ENCODE assay signal across 21 cellular contexts in genomic region chr2:23121968-23122648, GRCh38.
DNase-seq lines count a peak whose midpoint lies in the region; ATAC-seq, FAIRE-seq and TF ChIP-seq lines count a peak whose summit lies in the region.
"Had no signal": no experiment of that assay in that cellular context is flagged by ENCODE, and none has a peak within 500 bp of the region (broad histone marks: within the 10 kb centered on the region; RNA-seq: fewer than 3 reads in every experiment).

No MANE protein-coding gene starts in this region.

- H3K36me3 ChIP-seq in HepG2 (replicated peaks in 1 of 2; ENCODE audit: control insufficient read depth in 1 of 2, insufficient read depth in 2 of 2, low read length in 2 of 2) = no peaks in the 10 kb centered on the region
- H3K36me3 ChIP-seq: BLaER1 treated with 17β-estradiol and CSF1 and Interleukin-3, amounts not matched to agents 10 nM and 100 nM had no signal

- CTCF ChIA-PET in A549 (lab: Yijun Ruan, JAX) (interaction anchor here (0.6 kb wide), 1 partner anchor 174 kb away, joined by 3 read pairs; no protein-coding TSS in a partner anchor), HepG2 (lab: Yijun Ruan, JAX; ENCODE audit: low intra/inter-chr PET ratio, low total read pairs) (no interaction called here)

- H3K9ac ChIP-seq in HepG2 (ENCODE audit: insufficient read depth, low read depth, low read length) = no peak overlapping the region
- H3K9ac ChIP-seq: BLaER1 treated with 17β-estradiol and CSF1 and Interleukin-3, amounts not matched to agents 10 nM and 100 nM had no signal

- H3K79me2 ChIP-seq in HepG2 (ENCODE audit: insufficient read depth, low read length) = no peaks in the 10 kb centered on the region

- ATAC-seq in A549 (peak in 1 of 2 experiments; percentile 39; a peak in 2 of 6 replicates), HepG2 (no peak), HG02678 (IDR thresholded peaks at IDR 0.05; ENCODE audit: unreplicated experiment) (no peak), GM19023 (IDR thresholded peaks at IDR 0.05; ENCODE audit: unreplicated experiment) (no peak), GM18517 (IDR thresholded peaks at IDR 0.05; ENCODE audit: unreplicated experiment) (no peak)
- ATAC-seq: CD8-positive, alpha-beta T cell; HCT116 had no signal

- POLR2A ChIA-PET in A549 (lab: Yijun Ruan, JAX) (interaction anchor here (0.5 kb wide), 1 partner anchor 68 kb away, joined by 8 read pairs; no protein-coding TSS in a partner anchor), HepG2 (lab: Yijun Ruan, JAX) (no interaction called here)

- WGBS in A549 (ENCODE audit: missing lambda C conversion rate) = 79% methylated on average over 4 of the region's 4 CpGs
- WGBS in HepG2 (ENCODE audit: low lambda C conversion rate) = 79% methylated on average over 4 of the region's 4 CpGs

- TF ChIP-seq CTCF in A549 (IDR thresholded peaks at IDR 0.05) (no peak), HepG2 (CRISPR knock-in tag; IDR thresholded peaks at IDR 0.05) (no peak)

- 0 out of 6 replicates have a peak overlapping the region, but pooled peaks of 1 of the 2 experiments have one; percentile 20 for H3K27ac ChIP-seq in A549
- no peak overlapping the region for H3K27ac ChIP-seq in HepG2 (ENCODE audit: extremely low read length, insufficient read depth, low read length)
- H3K27ac ChIP-seq: BLaER1 treated with 17β-estradiol and CSF1 and Interleukin-3, amounts not matched to agents 10 nM and 100 nM had no signal

- intact Hi-C loops in HepG2 (cut with micrococcal nuclease; ENCODE audit: unreplicated experiment) = no loop called here

- peak overlapping the region; percentile 57 for H3K4me2 ChIP-seq in A549
- no peak overlapping the region for H3K4me2 ChIP-seq in HepG2 (ENCODE audit: low read depth, low read length)
- H3K4me2 ChIP-seq: BLaER1 treated with 17β-estradiol and CSF1 and Interleukin-3, amounts not matched to agents 10 nM and 100 nM had no signal

- no peak overlapping the region for H2AFZ ChIP-seq in HepG2 (ENCODE audit: low read length)

- DNase-seq in A549 (ENCODE audit: low read depth in 1 of 2, low spot score in 1 of 2) (no peak), glomerular visceral epithelial cell (ENCODE audit: extremely low spot score) (peak; percentile 10), HepG2 (ENCODE audit: low spot score) (no peak), renal cortical epithelial cell (ENCODE audit: low read depth) (peak; percentile 27), DMS153 (lab: John Stamatoyannopoulos, UW) (no peak)
- DNase-seq: 8988T; CD8-positive, alpha-beta T cell; DMS 273 treated with DMSO at 0.1 percent for 48 hours; DMS79 treated with DMSO at 0.1 percent for 48 hours; GF-D8; GOT3; H7; HFFc6; KBM-7 had no signal

- no peaks in the 10 kb centered on the region for H4K20me1 ChIP-seq in HepG2 (ENCODE audit: insufficient read depth, low read length)
- H4K20me1 ChIP-seq: BLaER1 treated with 17β-estradiol and CSF1 and Interleukin-3, amounts not matched to agents 10 nM and 100 nM had no signal

- H3K27me3 ChIP-seq in HepG2 (ENCODE audit: control insufficient read depth in 1 of 2, insufficient read depth in 2 of 2, low read length in 2 of 2) = no peaks in the 10 kb centered on the region
- H3K27me3 ChIP-seq: BLaER1 treated with 17β-estradiol and CSF1 and Interleukin-3, amounts not matched to agents 10 nM and 100 nM had no signal

- FAIRE-seq in A549 (lab: Jason Lieb, UNC) = no peak
- no peak for FAIRE-seq in HepG2 (lab: Jason Lieb, UNC)
- FAIRE-seq: GM19239, HTR-8/SVneo had no signal

- BruUV-seq in HepG2 (replicated peaks; lab: Mats Ljungman, UMichigan) = no TSS peak

- H3K4me1 ChIP-seq in A549 (peaks cover 12% of the 10 kb centered on the region), HepG2 (ENCODE audit: insufficient read depth, low read length) (peaks cover 22% of the 10 kb centered on the region)
- H3K4me1 ChIP-seq: BLaER1 treated with 17β-estradiol and CSF1 and Interleukin-3, amounts not matched to agents 10 nM and 100 nM had no signal

- no peaks in the 10 kb centered on the region for H3K9me3 ChIP-seq in A549
- no peaks in the 10 kb centered on the region for H3K9me3 ChIP-seq in HepG2 (ENCODE audit: low read length)
- H3K9me3 ChIP-seq: BLaER1 treated with 17β-estradiol and CSF1 and Interleukin-3, amounts not matched to agents 10 nM and 100 nM had no signal

- TF ChIP-seq POLR2A in A549 (IDR thresholded peaks at IDR 0.05; ENCODE audit: low read length) = no peak
- no peak for TF ChIP-seq POLR2A in HepG2 (IDR thresholded peaks at IDR 0.05; ENCODE audit: insufficient read depth in 1 of 2, low read depth in 2 of 2, low read length in 2 of 2)

- no peak for TF ChIP-seq RAD21 in A549 (conservative IDR thresholded peaks at IDR 0.05 in 1 of 2, IDR thresholded peaks at IDR 0.05 in 1 of 2)
- no peak for TF ChIP-seq RAD21 in HepG2 (CRISPR knock-in tag; IDR thresholded peaks at IDR 0.05)

- TF ChIP-seq EP300 in A549 (IDR thresholded peaks at IDR 0.05) (no peak), HepG2 (IDR thresholded peaks at IDR 0.05; ENCODE audit: low read depth in 2 of 2, low read length in 2 of 2) (no peak), HepG2 (CRISPR knock-in tag; IDR thresholded peaks at IDR 0.05; ENCODE audit: borderline replicate concordance) (no peak)

- H3K4me3 ChIP-seq in A549 = no peak overlapping the region
- no peak overlapping the region; a peak in 1 of 6 replicates for H3K4me3 ChIP-seq in HepG2 (replicated peaks in 1 of 3; ENCODE audit: insufficient read depth in 1 of 3, low read depth in 2 of 3, low read length in 3 of 3)
- H3K4me3 ChIP-seq: BLaER1 treated with 17β-estradiol and CSF1 and Interleukin-3, amounts not matched to agents 10 nM and 100 nM had no signal

- in situ Hi-C loops in HepG2 (cut with HindIII; ENCODE audit: extremely low pct_ligation_motif_present, low pct_unique_long_range_greater_than_20kb) = no loop called here

TF ChIP-seq in A549, 52 proteins besides CTCF, POLR2A, EP300 and RAD21 (continues in another document):
- no peak for TF ChIP-seq REST (IDR thresholded peaks at IDR 0.05)
- TF ChIP-seq NFE2L2 (conservative IDR thresholded peaks at IDR 0.05; ENCODE audit: low read length) = no peak
- TF ChIP-seq JUN (IDR thresholded peaks at IDR 0.05) = no peak
- TF ChIP-seq MAFK (IDR thresholded peaks at IDR 0.05; ENCODE audit: partially characterized antibody) = no peak
- TF ChIP-seq MAZ (IDR thresholded peaks at IDR 0.05; ENCODE audit: borderline replicate concordance, low read depth, low read length) = no peak
- TF ChIP-seq POLR2AphosphoS2 (conservative IDR thresholded peaks at IDR 0.05; ENCODE audit: low read length) = no peak

TF ChIP-seq in HepG2, 621 proteins besides CTCF, POLR2A, EP300 and RAD21:
- TF ChIP-seq ZNF354B (CRISPR knock-in tag; IDR thresholded peaks at IDR 0.05) (no peak), FOSL2 (CRISPR knock-in tag; IDR thresholded peaks at IDR 0.05) (0 out of 2 replicates have a peak, but pooled peaks have one; percentile 5), ATF7 (IDR thresholded peaks at IDR 0.05) (peak; percentile 85), ATF7 (CRISPR knock-in tag; IDR thresholded peaks at IDR 0.05) (no peak)

Comparison
In these comparisons a context has a peak if more than half of its experiments do, and no peak if none do; other contexts are left out.
1. DNase-seq: peak in glomerular visceral epithelial cell (single experiment) and renal cortical epithelial cell (single experiment); none in A549 (0 of 2), HepG2 (single experiment) and DMS153 (single experiment).
2. Of the 38 proteins assayed by ChIP-seq in both HepG2 and A549: peak only in HepG2: FOSL2; only in A549: none; in both: none; in neither: 37.